In genomic region chr2:62145478-62146100, GRCh38 we compare ENCODE assay signal across 1 cellular context.
TF ChIP-seq lines count a peak whose summit lies in the region.

No MANE protein-coding gene starts in this region.

TF ChIP-seq in GM12878, 131 proteins besides CTCF, POLR2A, EP300 and RAD21 (continued from another document and continues in another):
- TF ChIP-seq ZNF384 (IDR thresholded peaks at IDR 0.05; ENCODE audit: borderline replicate concordance, low read depth, low read length) (0 out of 2 replicates have a peak, but pooled peaks have one; percentile 11), HDAC2 (IDR thresholded peaks at IDR 0.05) (no peak), NR2F1 (conservative IDR thresholded peaks at IDR 0.05) (no peak), ZNF592 (IDR thresholded peaks at IDR 0.05) (no peak), PAX8 (IDR thresholded peaks at IDR 0.05) (no peak), RCOR1 (conservative IDR thresholded peaks at IDR 0.05; ENCODE audit: low read depth, low read length) (no peak), SIX5 (IDR thresholded peaks at IDR 0.05; ENCODE audit: low read depth, low read length, severe bottlenecking) (no peak), ZBED1 (IDR thresholded peaks at IDR 0.05; ENCODE audit: borderline replicate concordance) (0 out of 2 replicates have a peak, but pooled peaks have one; percentile 15), MTA2 (IDR thresholded peaks at IDR 0.05; ENCODE audit: low read depth) (peak; percentile 90), ELK1 (IDR thresholded peaks at IDR 0.05; ENCODE audit: low read depth, low read length) (no peak), FOXM1 (IDR thresholded peaks at IDR 0.05; ENCODE audit: low read depth, low read length) (no peak), SUPT20H (IDR thresholded peaks at IDR 0.05; ENCODE audit: borderline replicate concordance, control insufficient read depth, low read depth, low read length) (no peak), POLR2AphosphoS5 (IDR thresholded peaks at IDR 0.05; ENCODE audit: low read length) (no peak), YY1 (IDR thresholded peaks at IDR 0.05; ENCODE audit: low read depth, low read length) (0 out of 2 replicates have a peak, but pooled peaks have one; percentile 23), CHD1 (IDR thresholded peaks at IDR 0.05; ENCODE audit: low read depth, low read length) (0 out of 2 replicates have a peak, but pooled peaks have one; percentile 63), CEBPB (IDR thresholded peaks at IDR 0.05; ENCODE audit: borderline replicate concordance in 1 of 2, low read depth in 2 of 2, low read length in 2 of 2) (no peak), DPF2 (IDR thresholded peaks at IDR 0.05) (peak; percentile 87), BHLHE40 (IDR thresholded peaks at IDR 0.05; ENCODE audit: borderline replicate concordance in 1 of 2, low read depth in 2 of 2, low read length in 1 of 2) (no peak; a peak in 1 of 4 replicates), HDAC6 (IDR thresholded peaks at IDR 0.05; ENCODE audit: unreplicated experiment) (no peak), TBL1XR1 (IDR thresholded peaks at IDR 0.05; ENCODE audit: low read depth, low read length) (no peak), TCF12 (IDR thresholded peaks at IDR 0.05; ENCODE audit: low read depth, low read length) (peak; percentile 25; the same call in 1 of the 2 replicates), KAT2A (conservative IDR thresholded peaks at IDR 0.05; ENCODE audit: control insufficient read depth, low read depth, low read length) (no peak), SPI1 (IDR thresholded peaks at IDR 0.05; ENCODE audit: borderline replicate concordance, insufficient read depth, low read depth, low read length) (peak; percentile 100), NBN (IDR thresholded peaks at IDR 0.05) (0 out of 2 replicates have a peak, but pooled peaks have one; percentile 60), ZNF207 (IDR thresholded peaks at IDR 0.05; ENCODE audit: borderline replicate concordance) (no peak), ASH2L (IDR thresholded peaks at IDR 0.05; ENCODE audit: borderline replicate concordance, low read depth) (no peak), BACH1 (IDR thresholded peaks at IDR 0.05; ENCODE audit: borderline replicate concordance) (peak; percentile 56; the same call in 1 of the 2 replicates), SKIL (IDR thresholded peaks at IDR 0.05; ENCODE audit: low read depth, poor library complexity, severe bottlenecking) (no peak), NFYA (IDR thresholded peaks at IDR 0.05; ENCODE audit: borderline replicate concordance, low read depth, low read length) (no peak), CBX5 (IDR thresholded peaks at IDR 0.05; ENCODE audit: low read depth) (peak; percentile 19; the same call in 1 of the 2 replicates), SREBF2 (IDR thresholded peaks at IDR 0.05; ENCODE audit: low read length) (no peak), ETV6 (conservative IDR thresholded peaks at IDR 0.05 in 1 of 2, IDR thresholded peaks at IDR 0.05 in 1 of 2; ENCODE audit: borderline replicate concordance in 1 of 2, low read depth in 1 of 2) (no peak), IRF4 (IDR thresholded peaks at IDR 0.05; ENCODE audit: low read depth, low read length) (0 out of 2 replicates have a peak, but pooled peaks have one; percentile 28), RBBP5 (conservative IDR thresholded peaks at IDR 0.05) (no peak), SRF (IDR thresholded peaks at IDR 0.05; ENCODE audit: low read depth in 2 of 2, low read length in 2 of 2) (no peak), EZH2 (IDR thresholded peaks at IDR 0.05; ENCODE audit: borderline replicate concordance, control insufficient read depth, low read depth, low read length) (no peak), NFIC (IDR thresholded peaks at IDR 0.05; ENCODE audit: low read depth, low read length) (no peak), MEF2A (IDR thresholded peaks at IDR 0.05; ENCODE audit: insufficient read depth, low read depth, low read length) (no peak), IKZF2 (IDR thresholded peaks at IDR 0.05) (peak; percentile 58 to 72; a peak in 3 of 4 replicates), YBX1 (IDR thresholded peaks at IDR 0.05) (no peak), KLF5 (IDR thresholded peaks at IDR 0.05; ENCODE audit: partially characterized antibody) (no peak), IRF3 (IDR thresholded peaks at IDR 0.05) (no peak), POU2F2 (IDR thresholded peaks at IDR 0.05; ENCODE audit: borderline replicate concordance, low read depth, low read length) (peak; percentile 39; the same call in 1 of the 3 replicates), TCF3 (IDR thresholded peaks at IDR 0.05; ENCODE audit: borderline replicate concordance, insufficient read depth, low read depth, low read length) (no peak), NR2C1 (IDR thresholded peaks at IDR 0.05) (no peak), RELA (IDR thresholded peaks at IDR 0.05; ENCODE audit: borderline replicate concordance, partially characterized antibody) (no peak), JUNB (IDR thresholded peaks at IDR 0.05) (0 out of 2 replicates have a peak, but pooled peaks have one; percentile 7), BRCA1 (IDR thresholded peaks at IDR 0.05; ENCODE audit: low read depth, low read length) (no peak)
- TF ChIP-seq, protein P1, sequence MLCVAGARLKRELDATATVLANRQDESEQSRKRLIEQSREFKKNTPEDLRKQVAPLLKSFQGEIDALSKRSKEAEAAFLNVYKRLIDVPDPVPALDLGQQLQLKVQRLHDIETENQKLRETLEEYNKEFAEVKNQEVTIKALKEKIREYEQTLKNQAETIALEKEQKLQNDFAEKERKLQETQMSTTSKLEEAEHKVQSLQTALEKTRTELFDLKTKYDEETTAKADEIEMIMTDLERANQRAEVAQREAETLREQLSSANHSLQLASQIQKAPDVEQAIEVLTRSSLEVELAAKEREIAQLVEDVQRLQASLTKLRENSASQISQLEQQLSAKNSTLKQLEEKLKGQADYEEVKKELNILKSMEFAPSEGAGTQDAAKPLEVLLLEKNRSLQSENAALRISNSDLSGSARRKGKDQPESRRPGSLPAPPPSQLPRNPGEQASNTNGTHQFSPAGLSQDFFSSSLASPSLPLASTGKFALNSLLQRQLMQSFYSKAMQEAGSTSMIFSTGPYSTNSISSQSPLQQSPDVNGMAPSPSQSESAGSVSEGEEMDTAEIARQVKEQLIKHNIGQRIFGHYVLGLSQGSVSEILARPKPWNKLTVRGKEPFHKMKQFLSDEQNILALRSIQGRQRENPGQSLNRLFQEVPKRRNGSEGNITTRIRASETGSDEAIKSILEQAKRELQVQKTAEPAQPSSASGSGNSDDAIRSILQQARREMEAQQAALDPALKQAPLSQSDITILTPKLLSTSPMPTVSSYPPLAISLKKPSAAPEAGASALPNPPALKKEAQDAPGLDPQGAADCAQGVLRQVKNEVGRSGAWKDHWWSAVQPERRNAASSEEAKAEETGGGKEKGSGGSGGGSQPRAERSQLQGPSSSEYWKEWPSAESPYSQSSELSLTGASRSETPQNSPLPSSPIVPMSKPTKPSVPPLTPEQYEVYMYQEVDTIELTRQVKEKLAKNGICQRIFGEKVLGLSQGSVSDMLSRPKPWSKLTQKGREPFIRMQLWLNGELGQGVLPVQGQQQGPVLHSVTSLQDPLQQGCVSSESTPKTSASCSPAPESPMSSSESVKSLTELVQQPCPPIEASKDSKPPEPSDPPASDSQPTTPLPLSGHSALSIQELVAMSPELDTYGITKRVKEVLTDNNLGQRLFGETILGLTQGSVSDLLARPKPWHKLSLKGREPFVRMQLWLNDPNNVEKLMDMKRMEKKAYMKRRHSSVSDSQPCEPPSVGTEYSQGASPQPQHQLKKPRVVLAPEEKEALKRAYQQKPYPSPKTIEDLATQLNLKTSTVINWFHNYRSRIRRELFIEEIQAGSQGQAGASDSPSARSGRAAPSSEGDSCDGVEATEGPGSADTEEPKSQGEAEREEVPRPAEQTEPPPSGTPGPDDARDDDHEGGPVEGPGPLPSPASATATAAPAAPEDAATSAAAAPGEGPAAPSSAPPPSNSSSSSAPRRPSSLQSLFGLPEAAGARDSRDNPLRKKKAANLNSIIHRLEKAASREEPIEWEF (IDR thresholded peaks at IDR 0.05; ENCODE audit: insufficient replicate concordance, low read depth, low read length) = peak; percentile 87
- TF ChIP-seq, protein P2, sequence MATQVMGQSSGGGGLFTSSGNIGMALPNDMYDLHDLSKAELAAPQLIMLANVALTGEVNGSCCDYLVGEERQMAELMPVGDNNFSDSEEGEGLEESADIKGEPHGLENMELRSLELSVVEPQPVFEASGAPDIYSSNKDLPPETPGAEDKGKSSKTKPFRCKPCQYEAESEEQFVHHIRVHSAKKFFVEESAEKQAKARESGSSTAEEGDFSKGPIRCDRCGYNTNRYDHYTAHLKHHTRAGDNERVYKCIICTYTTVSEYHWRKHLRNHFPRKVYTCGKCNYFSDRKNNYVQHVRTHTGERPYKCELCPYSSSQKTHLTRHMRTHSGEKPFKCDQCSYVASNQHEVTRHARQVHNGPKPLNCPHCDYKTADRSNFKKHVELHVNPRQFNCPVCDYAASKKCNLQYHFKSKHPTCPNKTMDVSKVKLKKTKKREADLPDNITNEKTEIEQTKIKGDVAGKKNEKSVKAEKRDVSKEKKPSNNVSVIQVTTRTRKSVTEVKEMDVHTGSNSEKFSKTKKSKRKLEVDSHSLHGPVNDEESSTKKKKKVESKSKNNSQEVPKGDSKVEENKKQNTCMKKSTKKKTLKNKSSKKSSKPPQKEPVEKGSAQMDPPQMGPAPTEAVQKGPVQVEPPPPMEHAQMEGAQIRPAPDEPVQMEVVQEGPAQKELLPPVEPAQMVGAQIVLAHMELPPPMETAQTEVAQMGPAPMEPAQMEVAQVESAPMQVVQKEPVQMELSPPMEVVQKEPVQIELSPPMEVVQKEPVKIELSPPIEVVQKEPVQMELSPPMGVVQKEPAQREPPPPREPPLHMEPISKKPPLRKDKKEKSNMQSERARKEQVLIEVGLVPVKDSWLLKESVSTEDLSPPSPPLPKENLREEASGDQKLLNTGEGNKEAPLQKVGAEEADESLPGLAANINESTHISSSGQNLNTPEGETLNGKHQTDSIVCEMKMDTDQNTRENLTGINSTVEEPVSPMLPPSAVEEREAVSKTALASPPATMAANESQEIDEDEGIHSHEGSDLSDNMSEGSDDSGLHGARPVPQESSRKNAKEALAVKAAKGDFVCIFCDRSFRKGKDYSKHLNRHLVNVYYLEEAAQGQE (IDR thresholded peaks at IDR 0.05; ENCODE audit: low read depth, low read length) = no peak
